In the genomic region with DNA sequence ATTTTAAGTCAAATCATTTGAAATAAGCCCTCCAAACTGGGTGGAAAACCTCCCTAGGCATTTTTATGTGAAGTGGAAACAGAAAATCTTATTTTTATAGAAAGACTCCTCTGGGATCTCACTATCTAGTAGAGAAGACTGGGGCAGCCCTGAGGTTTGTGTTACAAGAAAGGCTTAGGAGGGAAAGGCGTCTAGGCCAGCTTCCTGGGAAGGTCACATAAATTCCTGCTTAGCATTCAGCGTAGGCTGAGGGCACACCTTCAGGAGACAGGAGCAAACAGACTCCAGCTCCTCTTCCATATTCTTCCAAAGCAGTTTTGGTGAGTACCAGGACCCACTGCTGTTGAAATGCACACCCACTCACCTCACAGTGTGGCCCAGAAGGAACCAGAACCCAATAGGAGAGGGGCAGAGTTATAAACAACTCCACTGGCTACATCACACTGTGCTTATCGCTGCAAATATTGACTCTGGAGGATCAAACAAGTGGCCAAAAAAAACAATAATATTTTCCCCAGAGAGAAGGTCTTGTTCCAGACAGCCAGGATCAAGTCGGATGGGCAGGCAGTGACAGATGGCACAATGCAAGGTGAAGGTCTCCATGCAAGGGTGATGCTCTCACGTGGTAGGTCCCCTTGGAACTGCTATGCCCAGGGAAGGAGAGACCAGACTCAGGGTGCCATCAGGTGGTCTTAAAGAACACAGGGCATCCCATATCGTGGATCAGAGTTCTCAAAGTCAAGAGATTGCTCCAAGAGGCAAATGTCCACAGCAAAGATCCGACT, we compare ENCODE assay signal across 1 cellular context.
TF ChIP-seq lines count a peak whose summit lies in the region.

No MANE protein-coding gene starts in this region.

TF ChIP-seq in HepG2, 621 proteins besides CTCF, POLR2A, EP300 and RAD21 (continued from another document and continues in another):
- TF ChIP-seq TCF7 (IDR thresholded peaks at IDR 0.05; ENCODE audit: low read depth), result peak; percentile 78
- TF ChIP-seq ZNF598 (CRISPR knock-in tag; IDR thresholded peaks at IDR 0.05; ENCODE audit: borderline replicate concordance), result 0 out of 2 replicates have a peak, but pooled peaks have one; percentile 23
- no peak for TF ChIP-seq USF2 (IDR thresholded peaks at IDR 0.05; ENCODE audit: low read depth, low read length)
- TF ChIP-seq USF2 (CRISPR knock-in tag; IDR thresholded peaks at IDR 0.05; ENCODE audit: borderline replicate concordance), result no peak
- TF ChIP-seq FOXO1 (CRISPR knock-in tag; IDR thresholded peaks at IDR 0.05), result peak; percentile 92
- peak; percentile 64 for TF ChIP-seq JUN (CRISPR knock-in tag; IDR thresholded peaks at IDR 0.05)
- no peak for TF ChIP-seq HNRNPK (IDR thresholded peaks at IDR 0.05; ENCODE audit: low read depth, low read length, poor library complexity, severe bottlenecking)
- TF ChIP-seq ZBTB7A (CRISPR knock-in tag; IDR thresholded peaks at IDR 0.05), result peak; percentile 54; the same call in 1 of the 2 replicates
- peak; percentile 30; the same call in 1 of the 2 replicates for TF ChIP-seq FOXA1 (IDR thresholded peaks at IDR 0.05)
- peak; percentile 28; the same call in 1 of the 2 replicates for TF ChIP-seq FOXA1 (CRISPR knock-in tag; IDR thresholded peaks at IDR 0.05)
- TF ChIP-seq THAP11 (CRISPR knock-in tag; IDR thresholded peaks at IDR 0.05), result 0 out of 2 replicates have a peak, but pooled peaks have one; percentile 35
- TF ChIP-seq GABPA (IDR thresholded peaks at IDR 0.05; ENCODE audit: low read depth, low read length), result no peak
- peak; percentile 46; the same call in 1 of the 2 replicates for TF ChIP-seq GABPA (CRISPR knock-in tag; IDR thresholded peaks at IDR 0.05; ENCODE audit: low read depth)
- TF ChIP-seq TBX3 (IDR thresholded peaks at IDR 0.05; ENCODE audit: borderline replicate concordance), result peak; percentile 55
- TF ChIP-seq NR2F6 (IDR thresholded peaks at IDR 0.05), result no peak
- TF ChIP-seq NR2F6 (CRISPR knock-in tag; IDR thresholded peaks at IDR 0.05), result peak; percentile 58
- peak; percentile 81; the same call in 1 of the 2 replicates for TF ChIP-seq GATA4 (IDR thresholded peaks at IDR 0.05; ENCODE audit: borderline replicate concordance, low read depth)
- peak; percentile 87 for TF ChIP-seq MEF2D (CRISPR knock-in tag; IDR thresholded peaks at IDR 0.05)
- TF ChIP-seq SMAD3 (CRISPR knock-in tag; IDR thresholded peaks at IDR 0.05), result peak; percentile 79
- no peak for TF ChIP-seq SOX13 (IDR thresholded peaks at IDR 0.05)
- peak in 1 of 2 experiments; percentile 84; a peak in 3 of 4 replicates for TF ChIP-seq SOX13 (CRISPR knock-in tag; conservative IDR thresholded peaks at IDR 0.05 in 1 of 2, IDR thresholded peaks at IDR 0.05 in 1 of 2)
- TF ChIP-seq ZNF362 (CRISPR knock-in tag; IDR thresholded peaks at IDR 0.05; ENCODE audit: borderline replicate concordance), result 0 out of 2 replicates have a peak, but pooled peaks have one; percentile 60
- peak; percentile 41; the same call in 1 of the 2 replicates for TF ChIP-seq FOXJ3 (CRISPR knock-in tag; IDR thresholded peaks at IDR 0.05; ENCODE audit: borderline replicate concordance)
- 0 out of 2 replicates have a peak, but pooled peaks have one; percentile 50 for TF ChIP-seq ZNF772 (CRISPR knock-in tag; IDR thresholded peaks at IDR 0.05)
- peak; percentile 49 for TF ChIP-seq TFE3 (CRISPR knock-in tag; IDR thresholded peaks at IDR 0.05)
- TF ChIP-seq CEBPG (CRISPR knock-in tag; IDR thresholded peaks at IDR 0.05), result peak; percentile 15; the same call in 1 of the 2 replicates
- TF ChIP-seq MEIS2 (CRISPR knock-in tag; IDR thresholded peaks at IDR 0.05), result peak; percentile 26; the same call in 1 of the 2 replicates
- peak; percentile 99; the same call in 1 of the 2 replicates for TF ChIP-seq ZBED4 (CRISPR knock-in tag; IDR thresholded peaks at IDR 0.05; ENCODE audit: borderline replicate concordance)
- TF ChIP-seq ZNF292 (CRISPR knock-in tag; IDR thresholded peaks at IDR 0.05; ENCODE audit: borderline replicate concordance, low read depth), result 0 out of 2 replicates have a peak, but pooled peaks have one; percentile 12
- 0 out of 2 replicates have a peak, but pooled peaks have one; percentile 28 for TF ChIP-seq ZNF136 (CRISPR knock-in tag; IDR thresholded peaks at IDR 0.05; ENCODE audit: low read depth)
- peak; percentile 22; the same call in 1 of the 2 replicates for TF ChIP-seq BORCS8-MEF2B (CRISPR knock-in tag; IDR thresholded peaks at IDR 0.05)
- TF ChIP-seq, protein P1, sequence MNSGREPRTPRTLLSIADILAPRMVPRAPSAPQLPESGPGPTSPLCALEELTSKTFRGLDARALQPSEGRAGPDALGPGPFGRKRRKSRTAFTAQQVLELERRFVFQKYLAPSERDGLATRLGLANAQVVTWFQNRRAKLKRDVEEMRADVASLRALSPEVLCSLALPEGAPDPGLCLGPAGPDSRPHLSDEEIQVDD (CRISPR knock-in tag; IDR thresholded peaks at IDR 0.05; ENCODE audit: borderline replicate concordance), result no peak
- TF ChIP-seq HDAC1 (CRISPR knock-in tag; IDR thresholded peaks at IDR 0.05), result peak; percentile 71
- peak; percentile 41; the same call in 1 of the 2 replicates for TF ChIP-seq ZBTB20 (CRISPR knock-in tag; IDR thresholded peaks at IDR 0.05; ENCODE audit: borderline replicate concordance, low read depth)
- TF ChIP-seq, protein P2, sequence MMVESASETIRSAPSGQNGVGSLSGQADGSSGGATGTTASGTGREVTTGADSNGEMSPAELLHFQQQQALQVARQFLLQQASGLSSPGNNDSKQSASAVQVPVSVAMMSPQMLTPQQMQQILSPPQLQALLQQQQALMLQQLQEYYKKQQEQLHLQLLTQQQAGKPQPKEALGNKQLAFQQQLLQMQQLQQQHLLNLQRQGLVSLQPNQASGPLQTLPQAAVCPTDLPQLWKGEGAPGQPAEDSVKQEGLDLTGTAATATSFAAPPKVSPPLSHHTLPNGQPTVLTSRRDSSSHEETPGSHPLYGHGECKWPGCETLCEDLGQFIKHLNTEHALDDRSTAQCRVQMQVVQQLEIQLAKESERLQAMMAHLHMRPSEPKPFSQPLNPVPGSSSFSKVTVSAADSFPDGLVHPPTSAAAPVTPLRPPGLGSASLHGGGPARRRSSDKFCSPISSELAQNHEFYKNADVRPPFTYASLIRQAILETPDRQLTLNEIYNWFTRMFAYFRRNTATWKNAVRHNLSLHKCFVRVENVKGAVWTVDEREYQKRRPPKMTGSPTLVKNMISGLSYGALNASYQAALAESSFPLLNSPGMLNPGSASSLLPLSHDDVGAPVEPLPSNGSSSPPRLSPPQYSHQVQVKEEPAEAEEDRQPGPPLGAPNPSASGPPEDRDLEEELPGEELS (CRISPR knock-in tag; IDR thresholded peaks at IDR 0.05), result peak; percentile 83
- 0 out of 2 replicates have a peak, but pooled peaks have one; percentile 20 for TF ChIP-seq ARID3A (IDR thresholded peaks at IDR 0.05; ENCODE audit: low read depth, low read length)
- no peak for TF ChIP-seq GLI4 (CRISPR knock-in tag; IDR thresholded peaks at IDR 0.05; ENCODE audit: borderline replicate concordance)
- no peak for TF ChIP-seq ZNF713 (CRISPR knock-in tag; IDR thresholded peaks at IDR 0.05)
- TF ChIP-seq NR2F2 (IDR thresholded peaks at IDR 0.05; ENCODE audit: borderline replicate concordance, low read depth), result 0 out of 2 replicates have a peak, but pooled peaks have one; percentile 19
- peak; percentile 53; the same call in 1 of the 2 replicates for TF ChIP-seq HHEX (CRISPR knock-in tag; IDR thresholded peaks at IDR 0.05)
- TF ChIP-seq SP2 (CRISPR knock-in tag; IDR thresholded peaks at IDR 0.05), result no peak
- peak; percentile 49; the same call in 1 of the 2 replicates for TF ChIP-seq HDAC2 (CRISPR knock-in tag; IDR thresholded peaks at IDR 0.05)
- no peak for TF ChIP-seq ZNF75D (CRISPR knock-in tag; IDR thresholded peaks at IDR 0.05; ENCODE audit: borderline replicate concordance)
- peak; percentile 46; the same call in 1 of the 2 replicates for TF ChIP-seq ARNTL (CRISPR knock-in tag; IDR thresholded peaks at IDR 0.05)
- TF ChIP-seq FLYWCH1 (CRISPR knock-in tag; IDR thresholded peaks at IDR 0.05), result no peak
- no peak for TF ChIP-seq ZNF263 (CRISPR knock-in tag; IDR thresholded peaks at IDR 0.05)
- TF ChIP-seq MTA1 (CRISPR knock-in tag; IDR thresholded peaks at IDR 0.05; ENCODE audit: borderline replicate concordance), result 0 out of 2 replicates have a peak, but pooled peaks have one; percentile 36
- peak; percentile 18; the same call in 1 of the 2 replicates for TF ChIP-seq DPF2 (CRISPR knock-in tag; IDR thresholded peaks at IDR 0.05; ENCODE audit: borderline replicate concordance, low read depth)
